Comparison of ENCODE assay signal across 27 cellular contexts in genomic region chr12:124418791-124419190, GRCh38.
A peak's percentile ranks its signal among the peaks of the same experiment; 100 is the strongest.
DNase-seq lines count a peak whose midpoint lies in the region; TF ChIP-seq lines count a peak whose summit lies in the region.
"Had no signal": no experiment of that assay in that cellular context is flagged by ENCODE, and none has a peak within 500 bp of the region (broad histone marks: within the 10 kb centered on the region; RNA-seq: fewer than 3 reads in every experiment).

No MANE protein-coding gene starts in this region.

- H4K91ac ChIP-seq in mesenchymal stem cell (ENCODE audit: low read length): no peak overlapping the region

- H3K27ac ChIP-seq in mesenchymal stem cell (ENCODE audit: low read length, poor library complexity, severe bottlenecking) (peak overlapping the region; percentile 16), tibial artery (peak overlapping the region; percentile 83 to 92)
- H3K27ac ChIP-seq: GM23248, KMS-11, SK-N-MC had no signal

- peak overlapping the region; percentile 0 to 64 for H3K18ac ChIP-seq in mesenchymal stem cell (ENCODE audit: low read depth in 1 of 2, low read length in 2 of 2)

- H3K14ac ChIP-seq in mesenchymal stem cell (ENCODE audit: low read length in 2 of 2): no peak overlapping the region

- DNase-seq in HFFc6 (no peak), mesenchymal stem cell (no peak), tibial artery (peak in 1 of 2 donors; percentile 83), iPS-NIHi11 (ENCODE audit: low spot score) (no peak), mesenteric fat pad (ENCODE audit: low spot score) (no peak), NCI-H2107 treated with DMSO at 0.1 percent for 48 hours (lab: John Stamatoyannopoulos, UW; ENCODE audit: unreplicated experiment) (no peak)
- DNase-seq: activated CD4-positive, alpha-beta T cell treated with anti-CD3 and anti-CD28 coated beads for 1 hour; activated CD8-positive, alpha-beta T cell treated with anti-CD3 and anti-CD28 coated beads for 36 hours; activated naive CD8-positive, alpha-beta T cell treated with anti-CD3 and anti-CD28 coated beads, Interleukin-2, amount 10 ng/mL, durations not matched to agents 7 days and 5 days; CD4-positive, CD25-positive, alpha-beta regulatory T cell; effector CD8-positive, alpha-beta T cell; foreskin melanocyte; GM23248; left colon; MM.1S; naive B cell; NCI-H2029 treated with DMSO at 0.1 percent for 48 hours; NCI-H748 treated with DMSO at 0.1 percent for 48 hours; occipital lobe; RPMI8226; small intestine had no signal

- H3K27ac Mint-ChIP-seq in HFFc6 (peak overlapping the region; percentile 10; the same call in 1 of the 2 replicates), brain (peak overlapping the region; percentile 24 to 97 (median 89))
- H3K27ac Mint-ChIP-seq: activated CD8-positive, alpha-beta T cell treated with anti-CD3 and anti-CD28 coated beads for 36 hours; activated naive CD8-positive, alpha-beta T cell treated with anti-CD3 and anti-CD28 coated beads, Interleukin-2, amount 10 ng/mL, durations not matched to agents 7 days and 5 days; memory B cell; type B pancreatic cell had no signal

- no peak overlapping the region for H2BK120ac ChIP-seq in mesenchymal stem cell (ENCODE audit: low read depth, low read length)

- no peak overlapping the region for H3K9ac ChIP-seq in mesenchymal stem cell (ENCODE audit: low read length)
- H3K9ac ChIP-seq: GM23248, KMS-11 had no signal

- 97% methylated on average over 15 of the region's 15 CpGs for WGBS in mesenchymal stem cell

- H3K9me3 ChIP-seq in mesenchymal stem cell (ENCODE audit: control insufficient read depth, low read length): no peaks in the 10 kb centered on the region
- H3K9me3 ChIP-seq in tibial artery: no peaks in the 10 kb centered on the region

- H3K4ac ChIP-seq in mesenchymal stem cell (ENCODE audit: low read depth in 1 of 2, low read length in 2 of 2): no peak overlapping the region

- H2AFZ ChIP-seq in mesenchymal stem cell (ENCODE audit: low read depth, low read length): no peak overlapping the region
- H2AFZ ChIP-seq: GM23248, hepatocyte had no signal

- no peak overlapping the region for H2AK5ac ChIP-seq in mesenchymal stem cell (ENCODE audit: low read length, severe bottlenecking)

- H3K79me1 ChIP-seq in mesenchymal stem cell (replicated peaks; ENCODE audit: low read length, poor library complexity, severe bottlenecking): peaks cover 21% of the 10 kb centered on the region

- H3K36me3 ChIP-seq in mesenchymal stem cell (ENCODE audit: control insufficient read depth in 1 of 2, insufficient read depth in 2 of 2, low read depth in 1 of 2, low read length in 2 of 2) (peaks cover 42 to 89% of the 10 kb centered on the region in 2 experiments), tibial artery (peaks cover 8 to 72% (median 49%) of the 10 kb centered on the region in 3 donors)

- no peak overlapping the region for H3K4me3 Mint-ChIP-seq in HFFc6
- no peak overlapping the region for H3K4me3 Mint-ChIP-seq in brain
- H3K4me3 Mint-ChIP-seq: activated CD8-positive, alpha-beta T cell treated with anti-CD3 and anti-CD28 coated beads for 36 hours; activated naive CD8-positive, alpha-beta T cell treated with anti-CD3 and anti-CD28 coated beads, Interleukin-2, amount 10 ng/mL, durations not matched to agents 7 days and 5 days; CD4-positive, CD25-positive, alpha-beta regulatory T cell; memory B cell; naive B cell; type B pancreatic cell had no signal

- H3K4me1 ChIP-seq in mesenchymal stem cell (ENCODE audit: control insufficient read depth, insufficient read depth, low read depth, low read length) (peaks cover 42% of the 10 kb centered on the region), tibial artery (peaks cover 0 to 69% (median 52%) of the 10 kb centered on the region in 4 donors)

- H3K23ac ChIP-seq in mesenchymal stem cell (ENCODE audit: low read length in 2 of 2): no peak overlapping the region

- no peak overlapping the region for H2BK5ac ChIP-seq in mesenchymal stem cell (ENCODE audit: low read depth, low read length, poor library complexity, severe bottlenecking)

- H3K4me3 ChIP-seq in mesenchymal stem cell (ENCODE audit: insufficient read depth in 1 of 2, low read depth in 1 of 2, low read length in 2 of 2): no peak overlapping the region
- H3K4me3 ChIP-seq in tibial artery: no peak overlapping the region
- H3K4me3 ChIP-seq: GM23248, hepatocyte, SK-N-MC had no signal

- no peak overlapping the region for H3K4me2 ChIP-seq in mesenchymal stem cell (ENCODE audit: low read length, poor library complexity, severe bottlenecking)
- H3K4me2 ChIP-seq: hepatocyte, KMS-11 had no signal

- H2BK12ac ChIP-seq in mesenchymal stem cell (ENCODE audit: low read length in 2 of 2): peak overlapping the region in 1 of 2 experiments; percentile 40

- no peaks in the 10 kb centered on the region for H3K27me3 ChIP-seq in mesenchymal stem cell (ENCODE audit: control insufficient read depth in 1 of 2, insufficient read depth in 1 of 2, low read length in 2 of 2)
- no peaks in the 10 kb centered on the region for H3K27me3 ChIP-seq in tibial artery
- H3K27me3 ChIP-seq: hepatocyte had no signal

- no peak overlapping the region for H2BK15ac ChIP-seq in mesenchymal stem cell (ENCODE audit: low read depth, poor library complexity, severe bottlenecking)

- H3K36me3 Mint-ChIP-seq in HFFc6 (ENCODE audit: low read depth): peaks cover 35% of the 10 kb centered on the region
- peaks cover 48% of the 10 kb centered on the region for H3K36me3 Mint-ChIP-seq in brain

- intact Hi-C loops in tibial artery (cut with DNase I; ENCODE audit: low total_unique reads): no loop called here

- no peaks in the 10 kb centered on the region for H3K9me3 Mint-ChIP-seq in HFFc6
- no peaks in the 10 kb centered on the region for H3K9me3 Mint-ChIP-seq in brain
- H3K9me3 Mint-ChIP-seq: activated CD8-positive, alpha-beta T cell treated with anti-CD3 and anti-CD28 coated beads for 36 hours; activated naive CD8-positive, alpha-beta T cell treated with anti-CD3 and anti-CD28 coated beads, Interleukin-2, amount 10 ng/mL, durations not matched to agents 7 days and 5 days; CD4-positive, CD25-positive, alpha-beta regulatory T cell; memory B cell; naive B cell; type B pancreatic cell had no signal

- TF ChIP-seq CTCF in HFFc6 (IDR thresholded peaks at IDR 0.05) (no peak), brain (conservative IDR thresholded peaks at IDR 0.05) (no peak), tibial artery (IDR thresholded peaks at IDR 0.05) (no peak)

- H3K27me3 Mint-ChIP-seq in HFFc6 (ENCODE audit: insufficient read depth) (peaks cover 7% of the 10 kb centered on the region), brain (peaks cover 3% of the 10 kb centered on the region)
- H3K27me3 Mint-ChIP-seq: activated CD8-positive, alpha-beta T cell treated with anti-CD3 and anti-CD28 coated beads for 36 hours; activated naive CD8-positive, alpha-beta T cell treated with anti-CD3 and anti-CD28 coated beads, Interleukin-2, amount 10 ng/mL, durations not matched to agents 7 days and 5 days; CD4-positive, CD25-positive, alpha-beta regulatory T cell; memory B cell; naive B cell; type B pancreatic cell had no signal

- H3K4me1 Mint-ChIP-seq in HFFc6 (ENCODE audit: low read depth) (peaks cover 26% of the 10 kb centered on the region), brain (peaks cover 63% of the 10 kb centered on the region)
- H3K4me1 Mint-ChIP-seq: activated naive CD8-positive, alpha-beta T cell treated with anti-CD3 and anti-CD28 coated beads, Interleukin-2, amount 10 ng/mL, durations not matched to agents 7 days and 5 days; memory B cell had no signal

- H4K8ac ChIP-seq in mesenchymal stem cell (ENCODE audit: low read length): no peak overlapping the region
